Comparison of ENCODE assay signal across 8 cellular contexts in genomic region chr19:14206737-14207725, GRCh38. TPM values are rescaled to one million over a fixed set of nuclear protein-coding genes. Genes with fewer than 3 reads are reported as not detected.
DNase-seq lines count a peak whose midpoint lies in the region; ATAC-seq and TF ChIP-seq lines count a peak whose summit lies in the region.
"Not testable (repeated sequence)": the region's sequence is repeated elsewhere in the genome, so short reads cannot be mapped to it uniquely, and the experiment has no call there.

No MANE protein-coding gene starts in this region.

- H3K36me3 Mint-ChIP-seq in Calu3 (ENCODE audit: insufficient read depth, unreplicated experiment) = peaks cover 35% of the 10 kb centered on the region
- H3K36me3 Mint-ChIP-seq in MCF 10A (ENCODE audit: insufficient read depth, unreplicated experiment) = not testable (repeated sequence)

- not testable (repeated sequence) for H3K9me3 Mint-ChIP-seq in Calu3 (ENCODE audit: low read depth, unreplicated experiment); MCF 10A (ENCODE audit: unreplicated experiment)

- not testable (repeated sequence) for H3K27me3 ChIP-seq in right cardiac atrium (ENCODE audit: control insufficient read depth, insufficient read depth)

- H3K4me3 Mint-ChIP-seq in Calu3 (ENCODE audit: low read depth, unreplicated experiment) = peak overlapping the region; percentile 80
- peak overlapping the region; percentile 92 for H3K4me3 Mint-ChIP-seq in MCF 10A (ENCODE audit: unreplicated experiment)

- WGBS in right cardiac atrium = under 1% methylated on average over 89 of the region's 89 CpGs

- POLR2A ChIA-PET in MCF 10A (lab: Yijun Ruan, JAX) = interaction anchor here (0.6 to 0.7 kb wide), 3 partner anchors 71 to 349 kb away, joined by 3 read pairs; partner anchors contain the start of gene ASF1B

- H3K4me1 Mint-ChIP-seq in Calu3 (ENCODE audit: low read depth, unreplicated experiment) (peaks cover 22% of the 10 kb centered on the region), MCF 10A (ENCODE audit: insufficient read depth, unreplicated experiment) (peaks cover 18% of the 10 kb centered on the region)

- H3K27me3 Mint-ChIP-seq in Calu3 (ENCODE audit: unreplicated experiment) = peaks cover 67% of the 10 kb centered on the region
- peaks cover 29% of the 10 kb centered on the region for H3K27me3 Mint-ChIP-seq in MCF 10A (ENCODE audit: insufficient read depth, unreplicated experiment)

- H3K27ac Mint-ChIP-seq in Calu3 (ENCODE audit: unreplicated experiment) (peak overlapping the region; percentile 61), MCF 10A (ENCODE audit: low read depth, unreplicated experiment) (peak overlapping the region; percentile 74)

- ATAC-seq in right cardiac atrium (peak; percentile 88 to 91), omental fat pad (ENCODE audit: low FRiP score) (peak; percentile 80)

- DNase-seq in Calu3 (peak; percentile 84), HUDEP-2 (lab: John Stamatoyannopoulos, UW; ENCODE audit: unreplicated experiment in 76 of 76) (peak in 66 of 76 experiments; percentile 8 to 91 (median 62)), NCI-H69 (lab: John Stamatoyannopoulos, UW) (peak; percentile 98), MCF 10A (ENCODE audit: unreplicated experiment) (peak; percentile 95), right cardiac atrium (peak; percentile 95 to 98 (median 97)), omental fat pad (ENCODE audit: low spot score) (peak; percentile 77)
- peak; percentile 76 to 77 for DNase-seq in activated CD4-positive, alpha-beta T cell treated with anti-CD3 and anti-CD28 coated beads for 24 hours (ENCODE audit: low read depth in 2 of 2)
- DNase-seq in stimulated activated naive CD4-positive, alpha-beta T cell (lab: John Stamatoyannopoulos, UW) = peak; percentile 67 to 95 (median 90)

- not testable (repeated sequence) for BruUV-seq in Calu3 (replicated peaks; lab: Mats Ljungman, UMichigan); MCF 10A (replicated peaks; lab: Mats Ljungman, UMichigan)

- H3K9me3 ChIP-seq in right cardiac atrium (ENCODE audit: control insufficient read depth, low read length) = not testable (repeated sequence)

- CTCF ChIA-PET in Calu3 (lab: Charles Lee) = not testable (repeated sequence)
- CTCF ChIA-PET in MCF 10A (lab: Yijun Ruan, JAX) = interaction anchor here (0.6 kb wide), 1 partner anchor 64 kb away, joined by 4 read pairs; no protein-coding TSS in a partner anchor

- not testable (repeated sequence) for TF ChIP-seq CTCF in Calu3 (IDR thresholded peaks at IDR 0.05; ENCODE audit: unreplicated experiment); MCF 10A (IDR thresholded peaks at IDR 0.05; ENCODE audit: unreplicated experiment); omental fat pad (IDR thresholded peaks at IDR 0.05)

- intact Hi-C loops in Calu3 (cut with micrococcal nuclease; ENCODE audit: unreplicated experiment); MCF 10A (cut with micrococcal nuclease); right cardiac atrium (cut with DNase I): not testable (repeated sequence)

- H3K27ac ChIP-seq in right cardiac atrium (ENCODE audit: low read length) = peak overlapping the region; percentile 61

- peak overlapping the region; percentile 91 for H3K4me3 ChIP-seq in right cardiac atrium (ENCODE audit: low read length)

- not testable (repeated sequence) for H3K4me1 ChIP-seq in right cardiac atrium (ENCODE audit: control insufficient read depth, insufficient read depth, low read length)

RNA-seq across cellular contexts. Expression of gene ADGRL1, which starts 1.1 kb away (rescaled TPM):
- total RNA-seq in Calu3 (2022) (24.8 and 26.5 TPM in 2 replicates), MCF 10A (2022) (13.0 and 15.9 TPM in 2 replicates), right cardiac atrium (10 to 100 TPM; 28.4 to 36.9 (median 34.0) TPM), omental fat pad (10 to 100 TPM in 3 of 4 donors, 1 to 10 TPM in 1; 7.7 to 18.0 (median 13.9) TPM)
- 20.1 TPM for polyA plus RNA-seq in right cardiac atrium

Comparison
In these comparisons a context has a peak if more than half of its experiments do, and no peak if none do; other contexts are left out.
1. Peak in every context shown above with its lines: DNase-seq, ATAC-seq, H3K4me3 ChIP-seq and H3K27ac ChIP-seq.